ENCODE assay signal across 25 cellular contexts in the genomic region with DNA sequence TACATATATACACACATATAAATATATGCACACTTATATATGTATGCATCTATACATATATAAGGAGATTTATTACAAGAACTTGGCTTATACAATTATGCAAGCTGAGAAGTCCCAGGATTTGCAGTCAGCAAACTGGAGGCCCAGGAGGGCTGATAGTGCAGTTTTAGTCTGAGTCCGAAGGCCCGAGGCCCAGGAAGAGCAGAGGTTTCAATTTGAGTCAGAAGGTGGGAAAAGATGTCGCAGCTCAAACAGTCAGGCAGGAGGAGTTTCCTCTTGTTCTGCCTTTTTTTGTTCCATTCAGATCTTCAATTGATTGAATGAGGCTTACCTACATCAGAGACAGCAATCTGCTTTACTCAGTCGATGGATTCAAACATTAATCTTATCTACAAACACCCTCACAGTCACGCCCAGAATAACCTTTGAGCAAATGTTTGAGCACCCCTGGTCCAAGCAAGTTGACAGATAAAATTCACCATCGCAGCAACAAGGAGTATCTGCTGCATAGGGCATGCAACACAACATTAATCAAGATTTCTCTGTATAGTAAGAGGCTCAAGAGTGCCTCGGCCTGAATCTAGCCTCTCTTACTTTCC. TPM values are rescaled to one million over a fixed set of nuclear protein-coding genes. Genes with fewer than 3 reads are reported as not detected.
DNase-seq lines count a peak whose midpoint lies in the region; ATAC-seq and TF ChIP-seq lines count a peak whose summit lies in the region.
"Had no signal": no experiment of that assay in that cellular context is flagged by ENCODE, and none has a peak within 500 bp of the region (broad histone marks: within the 10 kb centered on the region; RNA-seq: fewer than 3 reads in every experiment).

No MANE protein-coding gene starts in this region.

- H3K27me3 Mint-ChIP-seq in T-helper 17 cell (no peaks in the 10 kb centered on the region), H9 (ENCODE audit: low read depth) (peaks cover 2% of the 10 kb centered on the region; the same call in 1 of the 2 replicates)

- no peak overlapping the region for H2BK15ac ChIP-seq in H9 (ENCODE audit: low read depth, low read length)

- no peak overlapping the region for H3K14ac ChIP-seq in H9 (ENCODE audit: insufficient read depth, low read length)

- H3K27me3 ChIP-seq in spleen (replicated peaks in 1 of 7) (peaks cover 0 to 19% (median 9%) of the 10 kb centered on the region in 7 donors), H9 (ENCODE audit: insufficient read depth, low read length) (no peaks in the 10 kb centered on the region)
- H3K27me3 ChIP-seq: dorsolateral prefrontal cortex, gastrocnemius medialis, Peyer's patch, right lobe of liver, tibial artery had no signal

- no peak for TF ChIP-seq POLR2A in spleen (IDR thresholded peaks at IDR 0.05)

- H3K27ac ChIP-seq in spleen, result no peak overlapping the region
- H3K27ac ChIP-seq in H9 (ENCODE audit: insufficient read length, low read depth, low read length), result no peak overlapping the region
- H3K27ac ChIP-seq: dorsolateral prefrontal cortex, gastrocnemius medialis, Peyer's patch, right lobe of liver, tibial artery had no signal

- H4K8ac ChIP-seq in H9 (replicated peaks; ENCODE audit: insufficient read length, low read depth, low read length), result no peak overlapping the region

- no peak overlapping the region for H2BK20ac ChIP-seq in H9 (ENCODE audit: low read depth, low read length, poor library complexity, severe bottlenecking)

- no peak overlapping the region for H3K23ac ChIP-seq in H9 (ENCODE audit: insufficient read length, low read depth, low read length)

- 71 to 84% (median 75%) methylated on average over 7 of the region's 7 CpGs for WGBS in spleen, 5 donors
- WGBS in H9 (ENCODE audit: extremely low coverage, insufficient read length, low lambda C conversion rate), result no CpG with 5 or more reads among the region's 7 CpGs

- H3K79me1 ChIP-seq in H9 (ENCODE audit: insufficient read depth, low read depth, low read length, poor library complexity, severe bottlenecking), result peaks cover 2% of the 10 kb centered on the region

- H3K23me2 ChIP-seq in H9 (ENCODE audit: insufficient read length, low read depth, low read length, poor library complexity, severe bottlenecking), result peaks cover 7% of the 10 kb centered on the region

- H3K4me2 ChIP-seq in H9 (ENCODE audit: insufficient read depth, insufficient read length, low read length), result no peak overlapping the region

- no peak overlapping the region for H3K56ac ChIP-seq in H9 (ENCODE audit: insufficient read length, low read depth, low read length)

- H3K4ac ChIP-seq in H9 (ENCODE audit: low read depth, low read length), result no peak overlapping the region

- H3K4me1 Mint-ChIP-seq in T-helper 17 cell, result peaks cover 12% of the 10 kb centered on the region
- H3K4me1 Mint-ChIP-seq in H9, result peaks cover 0 to 10% of the 10 kb centered on the region in 2 experiments; a peak in 2 of 4 replicates

- H3K4me3 Mint-ChIP-seq in T-helper 17 cell (peak overlapping the region; percentile 28), H9 (no peak overlapping the region)
- H3K4me3 Mint-ChIP-seq: CD8-positive, alpha-beta T cell had no signal

- H3K4me1 ChIP-seq in spleen (peaks cover 0 to 17% (median 9%) of the 10 kb centered on the region in 6 donors), H9 (ENCODE audit: insufficient read depth, low read length) (no peaks in the 10 kb centered on the region)
- H3K4me1 ChIP-seq: gastrocnemius medialis had no signal

- no peak overlapping the region for H2BK120ac ChIP-seq in H9 (ENCODE audit: low read depth, low read length, poor library complexity, severe bottlenecking)

- no peak overlapping the region for H2AFZ ChIP-seq in H9 (ENCODE audit: low read length)

- H3K79me2 ChIP-seq in H9 (ENCODE audit: insufficient read depth, low read length), result no peaks in the 10 kb centered on the region

- no peak overlapping the region for H3K4me3 ChIP-seq in spleen
- H3K4me3 ChIP-seq: dorsolateral prefrontal cortex, gastrocnemius medialis, Peyer's patch, right lobe of liver, tibial artery had no signal

- peaks cover 2% of the 10 kb centered on the region for H3K36me3 Mint-ChIP-seq in T-helper 17 cell (ENCODE audit: low read depth)
- no peaks in the 10 kb centered on the region for H3K36me3 Mint-ChIP-seq in H9 (ENCODE audit: insufficient read depth in 1 of 3, low read depth in 3 of 3)
- H3K36me3 Mint-ChIP-seq: CD8-positive, alpha-beta T cell had no signal

- DNase-seq in activated CD4-positive, alpha-beta T cell treated with anti-CD3 and anti-CD28 coated beads, Interleukin-2, amount 50 U/mL, for 48 hours, result peak; percentile 25 to 47
- DNase-seq in activated CD4-positive, alpha-beta T cell treated with anti-CD3 and anti-CD28 coated beads for 4 hours, result no peak
- DNase-seq in GM10266 (ENCODE audit: extremely low spot score), result peak; percentile 32
- no peak for DNase-seq in T-helper 17 cell
- peak; percentile 49 for DNase-seq in medulla oblongata (ENCODE audit: extremely low spot score)
- no peak for DNase-seq in spleen
- no peak for DNase-seq in H9
- DNase-seq: activated CD4-positive, CD25-positive, alpha-beta regulatory T cell; AML-193; CD8-positive, alpha-beta T cell; DMS153; dorsolateral prefrontal cortex; gastrocnemius medialis; hippocampal formation; left cardiac atrium; mammary epithelial cell; NCI-H1092 treated with DMSO at 0.1 percent for 48 hours; NCI-H187; NCI-H524 treated with DMSO at 0.1 percent for 48 hours; Peyer's patch; right lobe of liver; SW 1271; tibial artery had no signal

- H4K20me1 ChIP-seq in H9 (ENCODE audit: control insufficient read depth, insufficient read depth, insufficient read length), result no peaks in the 10 kb centered on the region

- no peak overlapping the region for H4K91ac ChIP-seq in H9 (ENCODE audit: insufficient read length, low read depth, low read length)

- no peaks in the 10 kb centered on the region; a peak in 1 of 5 replicates for H3K9me3 Mint-ChIP-seq in H9
- H3K9me3 Mint-ChIP-seq: CD8-positive, alpha-beta T cell had no signal

- H2BK5ac ChIP-seq in H9 (ENCODE audit: insufficient read length, low read length), result no peak overlapping the region

- H3K9me3 ChIP-seq in T-helper 17 cell (ENCODE audit: control insufficient read depth, low read length, poor library complexity, severe bottlenecking) (no peaks in the 10 kb centered on the region), spleen (no peaks in the 10 kb centered on the region), H9 (ENCODE audit: control insufficient read depth, low read depth, low read length) (no peaks in the 10 kb centered on the region)
- H3K9me3 ChIP-seq: gastrocnemius medialis, right lobe of liver, tibial artery had no signal

- H4K5ac ChIP-seq in H9 (ENCODE audit: insufficient read length, low read depth, low read length), result no peak overlapping the region

- no peak overlapping the region for H3K18ac ChIP-seq in H9 (ENCODE audit: insufficient read length, low read depth, low read length)

- H3K9ac ChIP-seq in H9 (ENCODE audit: extremely low read depth, insufficient read length, low read length), result no peak overlapping the region

- H2BK12ac ChIP-seq in H9 (ENCODE audit: insufficient read length, low read depth, low read length), result no peak overlapping the region

- no peak overlapping the region for H3T11ph ChIP-seq in H9 (ENCODE audit: low read length)

- H3K36me3 ChIP-seq in spleen, result no peaks in the 10 kb centered on the region
- H3K36me3 ChIP-seq: gastrocnemius medialis, Peyer's patch, right lobe of liver, tibial artery had no signal

- intact Hi-C loops in spleen (cut with DNase I; ENCODE audit: low total_unique reads), result no loop called here

- TF ChIP-seq CTCF in GM10266 (IDR thresholded peaks at IDR 0.05; ENCODE audit: control insufficient read depth, insufficient read depth, low read depth, missing control alignments) (no peak), spleen (IDR thresholded peaks at IDR 0.05 in 8 of 11, conservative IDR thresholded peaks at IDR 0.05 in 3 of 11) (no peak), H9 (conservative IDR thresholded peaks at IDR 0.05) (no peak)

- H2AK5ac ChIP-seq in H9 (ENCODE audit: insufficient read length, low read length), result no peak overlapping the region

- H3K27ac Mint-ChIP-seq in T-helper 17 cell, result peak overlapping the region; percentile 24
- no peak overlapping the region for H3K27ac Mint-ChIP-seq in H9
- H3K27ac Mint-ChIP-seq: CD8-positive, alpha-beta T cell had no signal

- ATAC-seq in T-helper 17 cell, result no peak
- ATAC-seq in GM18868 (IDR thresholded peaks at IDR 0.05; ENCODE audit: unreplicated experiment), result no peak
- ATAC-seq: CD8-positive, alpha-beta T cell; gastrocnemius medialis; left cardiac atrium had no signal

RNA-seq across cellular contexts. Expression of gene SGSM1, which starts 4.0 kb away (rescaled TPM):
- total RNA-seq in T-helper 17 cell (1 to 10 TPM in 1 of 2 donors, under 1 TPM in 1; 0.70 to 3.0 TPM), spleen (1 to 10 TPM in 3 of 7 donors, under 1 TPM in 4; 0.37 to 1.3 (median 0.70) TPM), H9 (2021) (3.2 and 4.3 TPM in 2 replicates)
- under 1 TPM; 0.16 to 0.33 (median 0.22) TPM for polyA plus RNA-seq in spleen
- total RNA-seq: mammary epithelial cell had no signal

RNA-seq across cellular contexts. Expression of gene PIWIL3, which starts 27.5 kb away (rescaled TPM):
- total RNA-seq in T-helper 17 cell (not detected), spleen (not detected), H9 (2021) (0.07 and 0.09 TPM in 2 replicates)
- polyA plus RNA-seq in spleen, result not detected
- total RNA-seq: CD8-positive, alpha-beta T cell; gastrocnemius medialis; left cardiac atrium; mammary epithelial cell; Peyer's patch; right lobe of liver had no signal
- polyA plus RNA-seq: adipose tissue, mammary epithelial cell had no signal

Comparison
In these comparisons a context has a peak if more than half of its experiments do, and no peak if none do; other contexts are left out.
1. DNase-seq: peak in activated CD4-positive, alpha-beta T cell treated with anti-CD3 and anti-CD28 coated beads, Interleukin-2, amount 50 U/mL, for 48 hours (2 of 2), GM10266 (single experiment) and medulla oblongata (single experiment); none in activated CD4-positive, alpha-beta T cell treated with anti-CD3 and anti-CD28 coated beads for 4 hours (0 of 2), T-helper 17 cell (0 of 3), spleen (single experiment) and H9 (single experiment).